ENCODE assay signal across 10 cellular contexts in genomic region chr10:129332476-129332875, GRCh38.
DNase-seq lines count a peak whose midpoint lies in the region; ATAC-seq and TF ChIP-seq lines count a peak whose summit lies in the region.
"Had no signal": no experiment of that assay in that cellular context is flagged by ENCODE, and none has a peak within 500 bp of the region (broad histone marks: within the 10 kb centered on the region; RNA-seq: fewer than 3 reads in every experiment).

No MANE protein-coding gene starts in this region.

- no peak for ATAC-seq in CD4-positive, CD25-positive, alpha-beta regulatory T cell (ENCODE audit: low read depth in 2 of 2)
- no peak for ATAC-seq in HG03097 (IDR thresholded peaks at IDR 0.05; ENCODE audit: low FRiP score, unreplicated experiment)

- no peaks in the 10 kb centered on the region for H3K79me2 ChIP-seq in SU-DHL-6 (ENCODE audit: insufficient read depth, low read length)

- no peaks in the 10 kb centered on the region for H3K27me3 ChIP-seq in CD4-positive, CD25-positive, alpha-beta regulatory T cell (ENCODE audit: control insufficient read depth, insufficient read depth, low read length)
- no peaks in the 10 kb centered on the region for H3K27me3 ChIP-seq in SU-DHL-6 (ENCODE audit: low read length)

- H3K27me3 Mint-ChIP-seq in CD4-positive, CD25-positive, alpha-beta regulatory T cell, result peaks cover 4% of the 10 kb centered on the region
- no peaks in the 10 kb centered on the region for H3K27me3 Mint-ChIP-seq in osteocyte (ENCODE audit: unreplicated experiment)

- H3K27ac Mint-ChIP-seq in CD4-positive, CD25-positive, alpha-beta regulatory T cell, result peak overlapping the region in 1 of 3 donors; percentile 58
- H3K27ac Mint-ChIP-seq in osteocyte (ENCODE audit: unreplicated experiment), result no peak overlapping the region
- H3K27ac Mint-ChIP-seq: activated naive CD4-positive, alpha-beta T cell treated with anti-CD3 and anti-CD28 coated beads, Interleukin-2, amount 50 U/mL, for 24 hours had no signal

- peak overlapping the region in 1 of 4 donors; percentile 58 for H3K4me3 Mint-ChIP-seq in CD4-positive, CD25-positive, alpha-beta regulatory T cell
- H3K4me3 Mint-ChIP-seq in osteocyte (ENCODE audit: unreplicated experiment), result no peak overlapping the region
- H3K4me3 Mint-ChIP-seq: activated naive CD4-positive, alpha-beta T cell treated with anti-CD3 and anti-CD28 coated beads, Interleukin-2, amount 50 U/mL, for 24 hours had no signal

- no peaks in the 10 kb centered on the region for H3K36me3 Mint-ChIP-seq in CD4-positive, CD25-positive, alpha-beta regulatory T cell
- H3K36me3 Mint-ChIP-seq in osteocyte (ENCODE audit: unreplicated experiment), result no peaks in the 10 kb centered on the region
- H3K36me3 Mint-ChIP-seq: activated naive CD4-positive, alpha-beta T cell treated with anti-CD3 and anti-CD28 coated beads, Interleukin-2, amount 50 U/mL, for 24 hours had no signal

- H3K27ac ChIP-seq in CD4-positive, CD25-positive, alpha-beta regulatory T cell (ENCODE audit: insufficient read depth, low read length, poor library complexity, severe bottlenecking), result no peak overlapping the region
- no peak overlapping the region for H3K27ac ChIP-seq in SU-DHL-6 (ENCODE audit: low read depth, low read length)

- no peak overlapping the region for H3K4me3 ChIP-seq in CD4-positive, CD25-positive, alpha-beta regulatory T cell (ENCODE audit: low read depth, low read length)
- H3K4me3 ChIP-seq in GM12875 (ENCODE audit: low read depth, low read length) (no peak overlapping the region), SU-DHL-6 (ENCODE audit: insufficient read depth, low read length, poor library complexity, severe bottlenecking) (no peak overlapping the region)

- no peaks in the 10 kb centered on the region for H4K20me1 ChIP-seq in SU-DHL-6 (ENCODE audit: low read depth, low read length)

- TF ChIP-seq CTCF in GM12875 (IDR thresholded peaks at IDR 0.05; ENCODE audit: borderline replicate concordance, insufficient read depth, low read depth, low read length), result peak; percentile 38; the same call in 1 of the 2 replicates
- TF ChIP-seq CTCF in SU-DHL-6 (IDR thresholded peaks at IDR 0.05; ENCODE audit: insufficient read depth, low read length, poor library complexity, severe bottlenecking), result peak; percentile 40
- no peak for TF ChIP-seq CTCF in osteocyte (IDR thresholded peaks at IDR 0.05)

- H3K9ac ChIP-seq in SU-DHL-6 (ENCODE audit: low read length), result no peak overlapping the region

- H2AFZ ChIP-seq in SU-DHL-6 (ENCODE audit: low read depth, low read length, severe bottlenecking), result no peak overlapping the region

- H3K9me3 Mint-ChIP-seq in CD4-positive, CD25-positive, alpha-beta regulatory T cell, result peaks cover 0 to 1% (median 0%) of the 10 kb centered on the region in 7 donors
- H3K9me3 Mint-ChIP-seq in osteocyte (ENCODE audit: unreplicated experiment), result peaks cover 20% of the 10 kb centered on the region
- H3K9me3 Mint-ChIP-seq: activated naive CD4-positive, alpha-beta T cell treated with anti-CD3 and anti-CD28 coated beads, Interleukin-2, amount 50 U/mL, for 24 hours had no signal

- no peaks in the 10 kb centered on the region for H3K9me3 ChIP-seq in CD4-positive, CD25-positive, alpha-beta regulatory T cell (ENCODE audit: control insufficient read depth in 2 of 2, low read length in 2 of 2)
- H3K9me3 ChIP-seq in SU-DHL-6 (ENCODE audit: insufficient read depth, low read length), result no peaks in the 10 kb centered on the region

- peak; percentile 9 to 49 (median 42) for DNase-seq in CD4-positive, CD25-positive, alpha-beta regulatory T cell
- peak; percentile 79 for DNase-seq in iPS-NIHi11 (ENCODE audit: low spot score)
- DNase-seq in DMS79 (lab: John Stamatoyannopoulos, UW), result no peak
- no peak for DNase-seq in medulla oblongata (ENCODE audit: extremely low spot score)
- DNase-seq in osteocyte (ENCODE audit: extremely low spot score, unreplicated experiment), result no peak
- DNase-seq: Right ventricle myocardium superior had no signal

- H3K4me1 Mint-ChIP-seq in CD4-positive, CD25-positive, alpha-beta regulatory T cell, result peaks cover 0 to 9% (median 2%) of the 10 kb centered on the region in 4 donors
- no peaks in the 10 kb centered on the region for H3K4me1 Mint-ChIP-seq in osteocyte (ENCODE audit: unreplicated experiment)
- H3K4me1 Mint-ChIP-seq: activated naive CD4-positive, alpha-beta T cell treated with anti-CD3 and anti-CD28 coated beads, Interleukin-2, amount 50 U/mL, for 24 hours had no signal

- no peaks in the 10 kb centered on the region for H3K36me3 ChIP-seq in CD4-positive, CD25-positive, alpha-beta regulatory T cell (ENCODE audit: control insufficient read depth, insufficient read depth, low read length)
- H3K36me3 ChIP-seq in SU-DHL-6 (ENCODE audit: low read length), result no peaks in the 10 kb centered on the region

- no peaks in the 10 kb centered on the region for H3F3A ChIP-seq in SU-DHL-6 (ENCODE audit: insufficient read depth)

- no peaks in the 10 kb centered on the region for H3K9me2 ChIP-seq in SU-DHL-6 (replicated peaks; ENCODE audit: insufficient read depth, low read length)

- H3K4me1 ChIP-seq in CD4-positive, CD25-positive, alpha-beta regulatory T cell (ENCODE audit: control insufficient read depth, insufficient read depth, low read length, poor library complexity, severe bottlenecking), result peaks cover 3% of the 10 kb centered on the region

- no peak overlapping the region for H3K4me2 ChIP-seq in SU-DHL-6 (ENCODE audit: low read depth, low read length, poor library complexity, severe bottlenecking)

Comparison
In these comparisons a context has a peak if more than half of its experiments do, and no peak if none do; other contexts are left out.
1. DNase-seq: peak in CD4-positive, CD25-positive, alpha-beta regulatory T cell (3 of 3) and iPS-NIHi11 (single experiment); none in DMS79 (single experiment), medulla oblongata (single experiment) and osteocyte (single experiment).